Comparison of ENCODE assay signal across 8 cellular contexts in the genomic region with DNA sequence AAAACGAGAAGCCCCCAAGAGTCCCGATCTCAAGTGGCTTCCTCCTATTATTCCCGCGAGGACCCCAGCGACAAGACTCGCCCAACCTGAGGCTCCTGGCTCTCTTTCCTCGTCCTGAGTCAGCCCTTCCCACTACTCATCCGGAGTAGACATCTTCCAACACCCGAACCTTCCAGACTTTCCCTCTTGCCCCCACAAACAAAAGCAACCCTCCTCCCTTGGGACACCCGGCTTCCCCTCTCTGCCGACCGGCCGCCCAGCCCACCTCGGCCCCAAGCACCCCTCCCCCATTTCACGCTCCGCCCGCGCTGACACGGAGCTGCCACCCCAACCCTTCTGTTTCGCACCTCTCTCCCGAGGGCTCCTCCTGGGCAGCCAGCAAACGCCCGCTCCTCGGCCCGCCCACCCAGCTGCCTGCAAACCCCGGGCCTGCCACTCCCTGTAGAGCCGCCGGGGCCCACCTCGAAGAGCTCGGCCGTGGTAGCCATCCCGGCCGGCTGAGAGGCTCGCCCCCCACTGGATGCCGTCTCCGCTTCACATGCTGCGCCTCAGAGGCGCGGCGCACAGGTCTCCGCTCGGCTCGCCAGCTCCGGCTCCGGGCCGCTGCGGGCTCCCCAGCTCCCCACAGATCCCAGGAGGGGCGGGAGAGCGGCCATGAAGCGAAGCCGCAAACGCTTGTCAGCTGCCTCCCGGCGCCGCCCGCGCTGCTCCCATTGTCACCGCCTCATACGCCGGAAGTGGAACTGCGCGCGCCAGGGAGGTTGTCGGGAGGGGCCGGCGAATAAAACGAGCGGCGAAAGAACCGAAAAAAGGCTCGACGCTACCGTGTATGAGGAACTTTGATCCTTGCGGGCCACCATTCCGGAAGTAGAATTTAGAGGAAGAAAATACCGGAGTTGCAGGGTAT. TPM values are rescaled to one million over a fixed set of nuclear protein-coding genes. Genes with fewer than 3 reads are reported as not detected.
A peak's percentile ranks its signal among the peaks of the same experiment; 100 is the strongest.
DNase-seq lines count a peak whose midpoint lies in the region; ATAC-seq and TF ChIP-seq lines count a peak whose summit lies in the region.

Gene AP5M1 (plus strand): TSS at position 811 of the 907 bp plus-strand sequence. CDS start 344 bp downstream, outside the sequence.
Gene EXOC5 (minus strand): TSS at position 745 of the 907 bp plus-strand sequence. CDS start 257 bp downstream, at position 488.

- peak; percentile 15 for TF ChIP-seq CTCF in C4-2B (conservative IDR thresholded peaks at IDR 0.05)

- ATAC-seq in GM19351 (IDR thresholded peaks at IDR 0.05; ENCODE audit: unreplicated experiment) (peak; percentile 84), HG03521 (IDR thresholded peaks at IDR 0.05; ENCODE audit: unreplicated experiment) (peak; percentile 84), left colon (peak; percentile 90)

- intact Hi-C loops in left colon (cut with DNase I, micrococcal nuclease): no loop called here

- H3K27ac ChIP-seq in C4-2B: peak within 1 kb of the TSS; percentile 91

- peak; percentile 98 for DNase-seq in NCI-H748 (lab: John Stamatoyannopoulos, UW; ENCODE audit: unreplicated experiment)
- DNase-seq in activated CD4-positive, alpha-beta T cell treated with anti-CD3 and anti-CD28 coated beads, Interleukin-2, amount 50 U/mL, for 1 hour: peak; percentile 90
- peak; percentile 84 for DNase-seq in cortex of kidney (lab: John Stamatoyannopoulos, UW)
- DNase-seq in left colon: peak; percentile 94 to 95
- peak; percentile 93 for DNase-seq in stimulated activated CD4-positive, alpha-beta T cell treated with anti-CD3 and anti-CD28 coated beads, Interleukin-1b, Interleukin-23, amount 100 ng/mL, for 48 hours

RNA-seq across cellular contexts. Expression of gene AP5M1, which starts in this region (rescaled TPM):
- total RNA-seq in left colon: 10 to 100 TPM; 88.2 to 92.9 TPM

RNA-seq across cellular contexts. Expression of gene EXOC5, which starts in this region (rescaled TPM):
- 10 to 100 TPM; 45.8 to 47.0 TPM for total RNA-seq in left colon

Comparison
In these comparisons a context has a peak if more than half of its experiments do, and no peak if none do; other contexts are left out.
1. Peak in every context shown above with its lines: DNase-seq, ATAC-seq and H3K27ac ChIP-seq.